ENCODE assay signal across 11 cellular contexts in the genomic region with DNA sequence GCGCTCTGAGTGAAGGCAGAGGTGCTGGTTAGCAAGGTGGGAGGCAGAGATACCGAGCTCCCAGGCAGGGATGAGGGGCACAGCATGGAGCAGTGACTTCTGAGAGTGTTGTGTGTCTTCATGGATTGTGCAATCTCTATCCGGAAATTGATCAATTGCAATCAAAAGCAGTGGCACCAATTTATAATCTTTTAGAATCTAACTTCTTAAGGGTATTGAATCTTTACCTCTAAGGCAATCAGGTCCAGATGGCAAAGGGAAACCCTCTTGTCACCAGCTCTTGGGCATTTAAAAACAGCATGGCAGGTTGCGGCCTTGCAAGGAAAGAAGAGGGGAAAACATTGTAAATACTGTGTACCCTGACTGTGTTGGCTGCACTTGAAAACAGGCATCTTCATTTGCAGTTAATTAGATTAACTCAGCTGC. TPM values are rescaled to one million over a fixed set of nuclear protein-coding genes. Genes with fewer than 3 reads are reported as not detected.
DNase-seq lines count a peak whose midpoint lies in the region; ATAC-seq and TF ChIP-seq lines count a peak whose summit lies in the region.
"Had no signal": no experiment of that assay in that cellular context is flagged by ENCODE, and none has a peak within 500 bp of the region (broad histone marks: within the 10 kb centered on the region; RNA-seq: fewer than 3 reads in every experiment).

No MANE protein-coding gene starts in this region.

- H3K4me3 ChIP-seq in AG04450 (ENCODE audit: low read depth, low read length) (no peak overlapping the region), PC-3 (ENCODE audit: low read length) (no peak overlapping the region), esophagus muscularis mucosa (peak overlapping the region in 3 of 4 donors; percentile 0 to 28 (median 0)), parathyroid adenoma (ENCODE audit: low read depth, low read length) (no peak overlapping the region), SJCRH30 (no peak overlapping the region; the same call in 1 of the 2 replicates)
- H3K4me3 ChIP-seq: MG63 had no signal

- H2AFZ ChIP-seq in PC-3 (ENCODE audit: low read length): no peak overlapping the region
- H2AFZ ChIP-seq in parathyroid adenoma: peak overlapping the region; percentile 30

- intact Hi-C loops in PC-3 (cut with micrococcal nuclease): loop anchor here (10.0 kb wide), 1 partner anchor 88 kb away; a partner anchor contains a TSS
- intact Hi-C loops in esophagus muscularis mucosa (cut with DNase I): loop anchor here (10.0 kb wide), 1 partner anchor 58 kb away; no protein-coding TSS in a partner anchor

- H3K4me2 ChIP-seq in PC-3 (ENCODE audit: low read length) (peak overlapping the region; percentile 21; the same call in 1 of the 2 replicates), parathyroid adenoma (ENCODE audit: low read length) (no peak overlapping the region)

- peak overlapping the region; percentile 32 for H3K27ac ChIP-seq in AG04450 (ENCODE audit: low read depth, low read length)
- H3K27ac ChIP-seq in PC-3 (ENCODE audit: low read length): no peak overlapping the region
- peak overlapping the region; percentile 52 to 72 (median 63) for H3K27ac ChIP-seq in esophagus muscularis mucosa (replicated peaks in 1 of 4)
- H3K27ac ChIP-seq in parathyroid adenoma: no peak overlapping the region
- no peak overlapping the region for H3K27ac ChIP-seq in SJCRH30

- TF ChIP-seq POLR2A in esophagus muscularis mucosa (IDR thresholded peaks at IDR 0.05; ENCODE audit: low read depth): no peak

- H3K9me2 ChIP-seq in PC-3 (replicated peaks; ENCODE audit: low read length): no peaks in the 10 kb centered on the region

- no TSS peak for BruUV-seq in PC-3 (replicated peaks; lab: Mats Ljungman, UMichigan)

- H3K79me2 ChIP-seq in PC-3 (ENCODE audit: low read length) (no peaks in the 10 kb centered on the region), parathyroid adenoma (no peaks in the 10 kb centered on the region)

- CTCF ChIA-PET in AG04450 (lab: Charles Lee) (interaction anchor here (1.6 kb wide), 2 partner anchors 89 to 94 kb away, joined by 6 to 7 read pairs; a partner anchor contains a TSS), PC-3 (lab: Charles Lee) (no interaction called here)

- H3K36me3 ChIP-seq in PC-3 (ENCODE audit: low read depth, low read length) (no peaks in the 10 kb centered on the region), esophagus muscularis mucosa (no peaks in the 10 kb centered on the region), parathyroid adenoma (ENCODE audit: control insufficient read depth, insufficient read depth, low read length) (no peaks in the 10 kb centered on the region), SJCRH30 (no peaks in the 10 kb centered on the region)
- H3K36me3 ChIP-seq: MG63 had no signal

- no peak for TF ChIP-seq CTCF in AG04450 (IDR thresholded peaks at IDR 0.05; ENCODE audit: low read depth, low read length)
- no peak for TF ChIP-seq CTCF in PC-3 (conservative IDR thresholded peaks at IDR 0.05; ENCODE audit: low read depth, low read length)
- no peak for TF ChIP-seq CTCF in esophagus muscularis mucosa (IDR thresholded peaks at IDR 0.05)
- TF ChIP-seq CTCF in parathyroid adenoma (IDR thresholded peaks at IDR 0.05): no peak

- H3K4me1 ChIP-seq in PC-3 (ENCODE audit: insufficient read depth, low read length) (peaks cover 14% of the 10 kb centered on the region), esophagus muscularis mucosa (peaks cover 26 to 43% (median 41%) of the 10 kb centered on the region in 4 donors), parathyroid adenoma (peaks cover 7% of the 10 kb centered on the region), SJCRH30 (peaks cover 23% of the 10 kb centered on the region)

- no peaks in the 10 kb centered on the region for H3K27me3 ChIP-seq in AG04450 (ENCODE audit: control insufficient read depth, insufficient read depth, low read length)
- H3K27me3 ChIP-seq in PC-3 (ENCODE audit: low read length): no peaks in the 10 kb centered on the region
- H3K27me3 ChIP-seq in esophagus muscularis mucosa: no peaks in the 10 kb centered on the region
- H3K27me3 ChIP-seq in parathyroid adenoma (ENCODE audit: control insufficient read depth, insufficient read depth, low read length): no peaks in the 10 kb centered on the region
- H3K27me3 ChIP-seq in SJCRH30: no peaks in the 10 kb centered on the region
- H3K27me3 ChIP-seq: MG63 had no signal

- no peaks in the 10 kb centered on the region for H3F3A ChIP-seq in PC-3 (ENCODE audit: low read length, unreplicated experiment)

- H3K9ac ChIP-seq in PC-3 (ENCODE audit: low read length): no peak overlapping the region
- no peak overlapping the region for H3K9ac ChIP-seq in parathyroid adenoma

- DNase-seq in AG04450 (ENCODE audit: low read depth, low spot score) (no peak), PC-3 (no peak), esophagus muscularis mucosa (ENCODE audit: extremely low spot score) (no peak), RKO (ENCODE audit: low spot score) (no peak), glomerular visceral epithelial cell (ENCODE audit: extremely low spot score) (no peak), SJCRH30 (no peak)
- no peak for DNase-seq in activated CD8-positive, alpha-beta memory T cell treated with anti-CD3 and anti-CD28 coated beads, Interleukin-2, amount 50 U/mL, for 4 hours
- DNase-seq: CD4-positive, CD25-positive, alpha-beta regulatory T cell; SIG-M5 had no signal

- H3K9me3 ChIP-seq in AG04450 (ENCODE audit: control insufficient read depth, insufficient read depth, low read length) (no peaks in the 10 kb centered on the region), PC-3 (ENCODE audit: low read length) (no peaks in the 10 kb centered on the region), esophagus muscularis mucosa (no peaks in the 10 kb centered on the region), parathyroid adenoma (ENCODE audit: control insufficient read depth, low read length) (no peaks in the 10 kb centered on the region), SJCRH30 (replicated peaks) (no peaks in the 10 kb centered on the region)
- H3K9me3 ChIP-seq: MG63 had no signal

- POLR2A ChIA-PET in AG04450 (lab: Yijun Ruan, JAX): no interaction called here
- POLR2A ChIA-PET in PC-3 (lab: Charles Lee; ENCODE audit: unreplicated experiment): interaction anchor here (0.7 kb wide), 1 partner anchor 16 kb away, joined by 3 read pairs; no protein-coding TSS in a partner anchor

- no peak for ATAC-seq in PC-3

- WGBS in esophagus muscularis mucosa: 88% methylated on average over 4 of the region's 4 CpGs

- H4K20me1 ChIP-seq in PC-3 (ENCODE audit: low read length): no peaks in the 10 kb centered on the region

- TF ChIP-seq EP300 in esophagus muscularis mucosa (IDR thresholded peaks at IDR 0.05): no peak

RNA-seq across cellular contexts. Expression of a gene that starts 58.0 kb away (rescaled TPM):
- polyA plus RNA-seq in AG04450 (2011; rRNA removed): 10.5 and 11.0 TPM in 2 replicates
- polyA minus RNA-seq in AG04450 (2011; rRNA and poly(A)+ RNA removed): 19.7 and 20.5 TPM in 2 replicates
- total RNA-seq in PC-3 (2014; rRNA removed) (8.1 and 12.7 TPM in 2 replicates), esophagus muscularis mucosa (10 to 100 TPM; 36.3 to 63.6 (median 48.2) TPM)
- 10.3 and 16.1 TPM in 2 replicates for total RNA-seq in SJCRH30 (2014; rRNA removed; shearing (Covaris generic))

Comparison
In these comparisons a context has a peak if more than half of its experiments do, and no peak if none do; other contexts are left out.
1. H3K27ac ChIP-seq: peak in AG04450 (single experiment) and esophagus muscularis mucosa (4 of 4); none in PC-3 (single experiment), parathyroid adenoma (single experiment) and SJCRH30 (single experiment).
2. H3K4me3 ChIP-seq: peak in esophagus muscularis mucosa (3 of 4); none in AG04450 (single experiment), PC-3 (single experiment), parathyroid adenoma (single experiment) and SJCRH30 (single experiment).